In genomic region chr15:40871749-40872617, GRCh38 we compare ENCODE assay signal across 9 cellular contexts. TPM values are rescaled to one million over a fixed set of nuclear protein-coding genes. Genes with fewer than 3 reads are reported as not detected.
DNase-seq lines count a peak whose midpoint lies in the region; FAIRE-seq and TF ChIP-seq lines count a peak whose summit lies in the region.
"Had no signal": no experiment of that assay in that cellular context is flagged by ENCODE, and none has a peak within 500 bp of the region (broad histone marks: within the 10 kb centered on the region; RNA-seq: fewer than 3 reads in every experiment).

No MANE protein-coding gene starts in this region.

- H3K9me3 ChIP-seq in H1 (ENCODE audit: insufficient read depth in 2 of 2, low read depth in 1 of 2, low read length in 1 of 2): no peaks in the 10 kb centered on the region

- H3K23ac ChIP-seq in H1 (ENCODE audit: insufficient read length): no peak overlapping the region

- H2BK5ac ChIP-seq in H1 (ENCODE audit: low read depth, low read length): peak overlapping the region; percentile 3; the same call in 1 of the 2 replicates

- no peak for TF ChIP-seq POLR2A in H1 (IDR thresholded peaks at IDR 0.05; ENCODE audit: control extremely low read depth in 1 of 2, low read depth in 2 of 2, low read length in 2 of 2)

- TF ChIP-seq RAD21 in H1 (IDR thresholded peaks at IDR 0.05 in 1 of 2, conservative IDR thresholded peaks at IDR 0.05 in 1 of 2; ENCODE audit: low read depth in 2 of 2, low read length in 2 of 2): no peak

- no peak overlapping the region for H3K9ac ChIP-seq in H1 (replicated peaks in 1 of 4; ENCODE audit: extremely low read depth in 1 of 4, low read depth in 3 of 4, low read length in 3 of 4)

- DNase-seq in activated CD4-positive, alpha-beta T cell treated with anti-CD3 and anti-CD28 coated beads for 4 hours: peak; percentile 51 to 57
- DNase-seq in activated CD4-positive, alpha-beta T cell treated with anti-CD3 and anti-CD28 coated beads, Interleukin-2, amount 50 U/mL, for 1 hour: no peak
- DNase-seq in HT-29 (ENCODE audit: low spot score): peak; percentile 92
- no peak for DNase-seq in H1 (ENCODE audit: low read depth in 1 of 2, low spot score in 2 of 2)
- peak; percentile 34 for DNase-seq in stimulated activated CD8-positive, alpha-beta memory T cell treated with anti-CD3 and anti-CD28 coated beads, Interleukin-4, amount 100 ng/mL, for 48 hours
- no peak for DNase-seq in NCI-H524 (lab: John Stamatoyannopoulos, UW)
- no peak for DNase-seq in DMS153 treated with DMSO at 0.1 percent for 48 hours (lab: John Stamatoyannopoulos, UW; ENCODE audit: unreplicated experiment)
- DNase-seq in central memory CD4-positive, alpha-beta T cell: no peak
- DNase-seq: NCI-H187 treated with DMSO at 0.1 percent for 48 hours had no signal

- peak overlapping the region; percentile 90; the same call in 1 of the 2 replicates for H2AK5ac ChIP-seq in H1 (ENCODE audit: low read depth, low read length)

- no peaks in the 10 kb centered on the region for H4K20me1 ChIP-seq in H1 (replicated peaks in 1 of 2; ENCODE audit: control insufficient read depth in 1 of 2, insufficient read depth in 2 of 2, low read length in 2 of 2)

- no peak for FAIRE-seq in H1 (lab: Jason Lieb, UNC)

- POLR2A ChIA-PET in H1 (lab: Charles Lee; ENCODE audit: partially characterized antibody): interaction anchor here (1.0 to 3.4 kb wide), 12 partner anchors 9 to 177 kb away, joined by 3 to 10 read pairs (median 6); partner anchors contain the start of genes CHAC1, RAD51, SPINT1 and VPS18

- WGBS in H1 (ENCODE audit: extremely low coverage in 1 of 2, insufficient coverage in 1 of 2, insufficient read length in 1 of 2, insufficient replicate concordance in 2 of 2, low coverage in 1 of 2, low lambda C conversion rate in 2 of 2, missing lambda C conversion rate in 1 of 2), 2 experiments: 61 to 100% methylated on average over 2 to 13 of the region's 13 CpGs

- H3K27ac ChIP-seq in H1 (ENCODE audit: low read depth, low read length): no peak overlapping the region

- TF ChIP-seq CTCF in H1 (IDR thresholded peaks at IDR 0.05; ENCODE audit: control extremely low read depth in 1 of 3, insufficient read depth in 1 of 3, low read depth in 1 of 3, low read length in 3 of 3): no peak

- H2BK12ac ChIP-seq in H1 (ENCODE audit: low read depth, low read length): peak overlapping the region; percentile 68; the same call in 1 of the 2 replicates

- no peak overlapping the region for H3K4ac ChIP-seq in H1 (replicated peaks; ENCODE audit: insufficient read length, low read depth, low read length)

- CTCF ChIA-PET in H1 (lab: Charles Lee; ENCODE audit: partially characterized antibody): interaction anchor here (0.6 to 7.8 kb wide), 16 partner anchors 9 to 884 kb away, joined by 3 to 51 read pairs (median 4); partner anchors contain the start of genes GCHFR and VPS18

- no peak overlapping the region for H2BK120ac ChIP-seq in H1 (replicated peaks; ENCODE audit: low read depth, low read length)

- peaks cover 0 to 18% (median 12%) of the 10 kb centered on the region in 4 experiments; a peak in 6 of 7 replicates for H3K4me1 ChIP-seq in H1 (replicated peaks in 1 of 4; ENCODE audit: control insufficient read depth in 3 of 4, insufficient read depth in 4 of 4, low read length in 3 of 4)

- H2BK15ac ChIP-seq in H1 (ENCODE audit: low read length): peak overlapping the region; percentile 81; the same call in 1 of the 2 replicates

- H3K14ac ChIP-seq in H1 (ENCODE audit: insufficient read length): no peak overlapping the region

- no peak overlapping the region for H2AFZ ChIP-seq in H1 (ENCODE audit: low read length)

- H3K36me3 ChIP-seq in H1 (ENCODE audit: control insufficient read depth in 2 of 4, insufficient read depth in 4 of 4, low read length in 3 of 4): no peaks in the 10 kb centered on the region

- H4K91ac ChIP-seq in H1 (replicated peaks; ENCODE audit: insufficient read length, low read length): no peak overlapping the region

- peak overlapping the region; percentile 15 to 43; a peak in 2 of 4 replicates for H3K4me2 ChIP-seq in H1 (ENCODE audit: insufficient read depth in 1 of 2, low read depth in 2 of 2, low read length in 2 of 2)

- no peak overlapping the region for H3K56ac ChIP-seq in H1 (replicated peaks; ENCODE audit: insufficient read length, low read depth, low read length)

- no peak overlapping the region for H4K5ac ChIP-seq in H1 (ENCODE audit: insufficient read length, low read depth, low read length)

- no peaks in the 10 kb centered on the region for H3K79me2 ChIP-seq in H1 (ENCODE audit: control insufficient read depth in 1 of 2, insufficient read depth in 2 of 2, low read length in 2 of 2)

- no peaks in the 10 kb centered on the region for H3K79me1 ChIP-seq in H1 (ENCODE audit: low read depth, low read length)

- H3K18ac ChIP-seq in H1 (ENCODE audit: extremely low read depth, low read length): peak overlapping the region; percentile 63; the same call in 1 of the 2 replicates

- no peak for TF ChIP-seq EP300 in H1 (IDR thresholded peaks at IDR 0.05; ENCODE audit: borderline replicate concordance in 1 of 2, low read depth in 2 of 2, low read length in 2 of 2)

- H3K4me3 ChIP-seq in H1 (ENCODE audit: extremely low read depth in 1 of 4, insufficient read depth in 2 of 4, low read depth in 3 of 4, low read length in 4 of 4): 0 out of 8 replicates have a peak overlapping the region, but pooled peaks of 1 of the 4 experiments have one; percentile 8

- H4K8ac ChIP-seq in H1 (ENCODE audit: extremely low read depth, insufficient read depth, low read length): no peak overlapping the region

- 0 out of 7 replicates have a peak, but pooled peaks cover 0 to 2% (median 0%) of the 10 kb centered on the region in 4 experiments for H3K27me3 ChIP-seq in H1 (replicated peaks in 1 of 4; ENCODE audit: control insufficient read depth in 3 of 4, extremely low read depth in 1 of 4, insufficient read depth in 3 of 4, low read length in 3 of 4)

- no peak overlapping the region for H2BK20ac ChIP-seq in H1 (ENCODE audit: low read length)

- no peaks in the 10 kb centered on the region for H3K23me2 ChIP-seq in H1 (ENCODE audit: low read depth, low read length)

RNA-seq across cellular contexts. Expression of gene RHOV, which starts 2.1 kb away (rescaled TPM):
- 30.4 and 33.5 TPM in 2 replicates for total RNA-seq in HT-29 (2014; rRNA removed; shearing (Covaris generic))
- 2.4 and 2.7 TPM in 2 replicates for total RNA-seq in H1 (2021; fragmentation: NEBNext Ultra II Directional; extraction: Animal tissue kit (Norgen Biotek cat#: 25700))
- 1.5 and 2.2 TPM in 2 replicates for polyA plus RNA-seq in H1 (2011; rRNA removed)
- 2.8 TPM for polyA plus RNA-seq in H1 (2011; cell fraction: cytosol; rRNA removed)
- polyA plus RNA-seq in H1 (2011; cell fraction: nucleus; rRNA removed): 2.0 TPM
- polyA plus RNA-seq in H1 (2012, experiment 1 of 2): 3.6 to 3.9 TPM (median 3.7 TPM) in 4 replicates
- 2.3 TPM for polyA plus RNA-seq in H1 (2012, experiment 2 of 2)
- polyA plus RNA-seq in H1 (2013, experiment 1 of 2): 1.5 TPM
- 1.4 TPM for polyA plus RNA-seq in H1 (2013, experiment 2 of 2)
- polyA minus RNA-seq in H1 (2011; rRNA and poly(A)+ RNA removed): 1.3 and 1.5 TPM in 2 replicates
- polyA minus RNA-seq in H1 (2011; cell fraction: cytosol; rRNA and poly(A)+ RNA removed): 2.4 TPM
- polyA minus RNA-seq in H1 (2011; cell fraction: nucleus; rRNA and poly(A)+ RNA removed): 2.9 TPM

RNA-seq across cellular contexts. Expression of gene VPS18, which starts 22.3 kb away (rescaled TPM):
- total RNA-seq in HT-29 (2014; rRNA removed; shearing (Covaris generic)): 66.8 and 75.8 TPM in 2 replicates
- 31.9 and 32.7 TPM in 2 replicates for total RNA-seq in H1 (2021; fragmentation: NEBNext Ultra II Directional; extraction: Animal tissue kit (Norgen Biotek cat#: 25700))
- polyA plus RNA-seq in H1 (2011; rRNA removed): 28.9 and 32.9 TPM in 2 replicates
- 27.4 TPM for polyA plus RNA-seq in H1 (2011; cell fraction: cytosol; rRNA removed)
- polyA plus RNA-seq in H1 (2011; cell fraction: nucleus; rRNA removed): 35.6 TPM
- polyA plus RNA-seq in H1 (2012, experiment 1 of 2): 19.1 to 31.3 TPM (median 29.5 TPM) in 4 replicates
- 32.6 TPM for polyA plus RNA-seq in H1 (2012, experiment 2 of 2)
- polyA plus RNA-seq in H1 (2013, experiment 1 of 2): 12.6 TPM
- polyA plus RNA-seq in H1 (2013, experiment 2 of 2): 11.3 TPM
- 65.4 and 80.3 TPM in 2 replicates for polyA minus RNA-seq in H1 (2011; rRNA and poly(A)+ RNA removed)
- 39.1 TPM for polyA minus RNA-seq in H1 (2011; cell fraction: cytosol; rRNA and poly(A)+ RNA removed)
- polyA minus RNA-seq in H1 (2011; cell fraction: nucleus; rRNA and poly(A)+ RNA removed): 31.4 TPM

RNA-seq across cellular contexts. Expression of gene SPINT1, which starts 28.1 kb away (rescaled TPM):
- total RNA-seq in HT-29 (2014; rRNA removed; shearing (Covaris generic)): 481 and 534 TPM in 2 replicates
- 117 TPM in 2 replicates for total RNA-seq in H1 (2021; fragmentation: NEBNext Ultra II Directional; extraction: Animal tissue kit (Norgen Biotek cat#: 25700))
- 155 and 266 TPM in 2 replicates for polyA plus RNA-seq in H1 (2011; rRNA removed)
- 84.0 TPM for polyA plus RNA-seq in H1 (2011; cell fraction: cytosol; rRNA removed)
- 163 TPM for polyA plus RNA-seq in H1 (2011; cell fraction: nucleus; rRNA removed)
- 64.9 to 131 TPM (median 112 TPM) in 4 replicates for polyA plus RNA-seq in H1 (2012, experiment 1 of 2)
- 126 TPM for polyA plus RNA-seq in H1 (2012, experiment 2 of 2)
- polyA plus RNA-seq in H1 (2013, experiment 1 of 2): 164 TPM
- polyA plus RNA-seq in H1 (2013, experiment 2 of 2): 165 TPM
- polyA minus RNA-seq in H1 (2011; rRNA and poly(A)+ RNA removed): 85.9 and 106 TPM in 2 replicates
- 91.7 TPM for polyA minus RNA-seq in H1 (2011; cell fraction: cytosol; rRNA and poly(A)+ RNA removed)
- polyA minus RNA-seq in H1 (2011; cell fraction: nucleus; rRNA and poly(A)+ RNA removed): 80.2 TPM

RNA-seq across cellular contexts. Expression of gene PPP1R14D, which starts 43.5 kb away (rescaled TPM):
- total RNA-seq in HT-29 (2014; rRNA removed; shearing (Covaris generic)): 2.5 and 6.1 TPM in 2 replicates
- not detected in 2 replicates for total RNA-seq in H1 (2021; fragmentation: NEBNext Ultra II Directional; extraction: Animal tissue kit (Norgen Biotek cat#: 25700))
- polyA plus RNA-seq in H1 (2011; rRNA removed): not detected in 2 replicates
- polyA plus RNA-seq in H1 (2011; cell fraction: cytosol; rRNA removed): not detected
- not detected for polyA plus RNA-seq in H1 (2011; cell fraction: nucleus; rRNA removed)
- polyA plus RNA-seq in H1 (2012, experiment 1 of 2): not detected in 4 replicates
- not detected for polyA plus RNA-seq in H1 (2012, experiment 2 of 2)
- polyA plus RNA-seq in H1 (2013, experiment 1 of 2): not detected
- not detected for polyA plus RNA-seq in H1 (2013, experiment 2 of 2)
- not detected in 2 replicates for polyA minus RNA-seq in H1 (2011; rRNA and poly(A)+ RNA removed)
- polyA minus RNA-seq in H1 (2011; cell fraction: cytosol; rRNA and poly(A)+ RNA removed): not detected
- not detected for polyA minus RNA-seq in H1 (2011; cell fraction: nucleus; rRNA and poly(A)+ RNA removed)

RNA-seq across cellular contexts. Expression of gene DLL4, which starts 57.2 kb away (rescaled TPM):
- total RNA-seq in HT-29 (2014; rRNA removed; shearing (Covaris generic)): 3.8 and 4.4 TPM in 2 replicates
- 0.48 and 0.60 TPM in 2 replicates for total RNA-seq in H1 (2021; fragmentation: NEBNext Ultra II Directional; extraction: Animal tissue kit (Norgen Biotek cat#: 25700))
- polyA plus RNA-seq in H1 (2011; rRNA removed): 0.22 and 0.23 TPM in 2 replicates
- 0.21 TPM for polyA plus RNA-seq in H1 (2011; cell fraction: cytosol; rRNA removed)
- polyA plus RNA-seq in H1 (2011; cell fraction: nucleus; rRNA removed): 1.0 TPM
- polyA plus RNA-seq in H1 (2012, experiment 1 of 2): 0.12 to 0.18 TPM (median 0.17 TPM) in 3 of 4 replicates, not detected in the other
- polyA plus RNA-seq in H1 (2012, experiment 2 of 2): 0.16 TPM
- 0.20 TPM for polyA plus RNA-seq in H1 (2013, experiment 1 of 2)
- 0.20 TPM for polyA plus RNA-seq in H1 (2013, experiment 2 of 2)
- 0.27 and 0.85 TPM in 2 replicates for polyA minus RNA-seq in H1 (2011; rRNA and poly(A)+ RNA removed)
- polyA minus RNA-seq in H1 (2011; cell fraction: cytosol; rRNA and poly(A)+ RNA removed): not detected
- 2.5 TPM for polyA minus RNA-seq in H1 (2011; cell fraction: nucleus; rRNA and poly(A)+ RNA removed)

Comparison
In these comparisons a context has a peak if more than half of its experiments do, and no peak if none do; other contexts are left out.
1. DNase-seq: peak in activated CD4-positive, alpha-beta T cell treated with anti-CD3 and anti-CD28 coated beads for 4 hours (2 of 2), HT-29 (single experiment) and stimulated activated CD8-positive, alpha-beta memory T cell treated with anti-CD3 and anti-CD28 coated beads, Interleukin-4, amount 100 ng/mL, for 48 hours (single experiment); none in activated CD4-positive, alpha-beta T cell treated with anti-CD3 and anti-CD28 coated beads, Interleukin-2, amount 50 U/mL, for 1 hour (single experiment), H1 (0 of 2), NCI-H524 (0 of 2), DMS153 treated with DMSO at 0.1 percent for 48 hours (single experiment) and central memory CD4-positive, alpha-beta T cell (single experiment).